ENCODE assay signal across 2 cellular contexts in the genomic region with DNA sequence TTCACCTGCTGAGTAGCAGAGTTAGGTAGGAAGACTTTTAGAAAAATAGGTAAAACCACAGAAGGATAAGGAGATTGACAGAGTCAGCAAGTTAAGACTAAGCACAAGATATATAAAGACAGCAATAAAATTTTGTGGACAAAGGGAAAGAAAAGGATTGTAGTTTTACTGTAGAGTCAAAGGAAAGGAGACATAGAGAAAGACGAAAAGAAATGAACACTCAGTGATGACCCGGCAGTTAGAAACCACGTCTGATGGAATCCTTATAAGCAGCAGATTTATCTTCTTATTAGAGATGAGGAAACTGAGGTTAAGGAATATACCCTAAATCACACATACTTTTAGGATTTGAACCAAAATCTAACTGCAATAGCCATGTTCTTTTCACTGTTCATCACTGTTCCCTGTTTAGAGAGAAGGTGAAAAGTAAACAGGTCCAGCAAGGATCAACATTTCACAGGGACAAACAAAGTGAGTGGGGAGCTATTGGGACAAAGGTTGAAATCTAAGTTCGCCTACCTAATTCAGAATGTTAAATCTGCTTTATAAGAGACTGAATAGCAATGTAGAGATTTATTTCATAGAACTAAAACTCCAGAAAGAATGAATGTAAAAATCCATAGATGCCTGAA.
TF ChIP-seq lines count a peak whose summit lies in the region.

No MANE protein-coding gene starts in this region.

TF ChIP-seq in A549, 52 proteins besides CTCF, POLR2A, EP300 and RAD21:
- TF ChIP-seq NR3C1 (IDR thresholded peaks at IDR 0.05) (no peak), NPAS2 (CRISPR knock-in tag; IDR thresholded peaks at IDR 0.05; ENCODE audit: borderline replicate concordance) (no peak), FOXS1 (CRISPR knock-in tag; IDR thresholded peaks at IDR 0.05) (no peak), RNF2 (IDR thresholded peaks at IDR 0.05; ENCODE audit: borderline replicate concordance, low read depth) (no peak), NFE2L2 (conservative IDR thresholded peaks at IDR 0.05; ENCODE audit: low read length) (no peak), FOSB (CRISPR knock-in tag; IDR thresholded peaks at IDR 0.05) (no peak), HDAC2 (IDR thresholded peaks at IDR 0.05) (no peak)

TF ChIP-seq in HCT116, 20 proteins besides CTCF, POLR2A, EP300 and RAD21:
- TF ChIP-seq FOSL1 (IDR thresholded peaks at IDR 0.05; ENCODE audit: low read depth): no peak
- TF ChIP-seq, protein P1, sequence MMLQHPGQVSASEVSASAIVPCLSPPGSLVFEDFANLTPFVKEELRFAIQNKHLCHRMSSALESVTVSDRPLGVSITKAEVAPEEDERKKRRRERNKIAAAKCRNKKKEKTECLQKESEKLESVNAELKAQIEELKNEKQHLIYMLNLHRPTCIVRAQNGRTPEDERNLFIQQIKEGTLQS (IDR thresholded peaks at IDR 0.05): no peak
- no peak for TF ChIP-seq POLR2AphosphoS5 (IDR thresholded peaks at IDR 0.05; ENCODE audit: low read depth, low read length)
- TF ChIP-seq TCF7L2 (IDR thresholded peaks at IDR 0.05; ENCODE audit: borderline replicate concordance, extremely low read depth, insufficient read depth, insufficient read length): no peak
- TF ChIP-seq, protein P2, sequence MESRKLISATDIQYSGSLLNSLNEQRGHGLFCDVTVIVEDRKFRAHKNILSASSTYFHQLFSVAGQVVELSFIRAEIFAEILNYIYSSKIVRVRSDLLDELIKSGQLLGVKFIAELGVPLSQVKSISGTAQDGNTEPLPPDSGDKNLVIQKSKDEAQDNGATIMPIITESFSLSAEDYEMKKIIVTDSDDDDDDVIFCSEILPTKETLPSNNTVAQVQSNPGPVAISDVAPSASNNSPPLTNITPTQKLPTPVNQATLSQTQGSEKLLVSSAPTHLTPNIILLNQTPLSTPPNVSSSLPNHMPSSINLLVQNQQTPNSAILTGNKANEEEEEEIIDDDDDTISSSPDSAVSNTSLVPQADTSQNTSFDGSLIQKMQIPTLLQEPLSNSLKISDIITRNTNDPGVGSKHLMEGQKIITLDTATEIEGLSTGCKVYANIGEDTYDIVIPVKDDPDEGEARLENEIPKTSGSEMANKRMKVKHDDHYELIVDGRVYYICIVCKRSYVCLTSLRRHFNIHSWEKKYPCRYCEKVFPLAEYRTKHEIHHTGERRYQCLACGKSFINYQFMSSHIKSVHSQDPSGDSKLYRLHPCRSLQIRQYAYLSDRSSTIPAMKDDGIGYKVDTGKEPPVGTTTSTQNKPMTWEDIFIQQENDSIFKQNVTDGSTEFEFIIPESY (IDR thresholded peaks at IDR 0.05; ENCODE audit: extremely low read depth, insufficient replicate concordance, low read length): no peak
- no peak for TF ChIP-seq SIN3A (IDR thresholded peaks at IDR 0.05; ENCODE audit: low read depth)
- no peak for TF ChIP-seq ZFX (IDR thresholded peaks at IDR 0.05)
- TF ChIP-seq SP1 (IDR thresholded peaks at IDR 0.05; ENCODE audit: low read depth): no peak
- no peak for TF ChIP-seq CBX3 (IDR thresholded peaks at IDR 0.05; ENCODE audit: low read depth)
- TF ChIP-seq EZH2phosphoT487 (IDR thresholded peaks at IDR 0.05; ENCODE audit: borderline replicate concordance): no peak
- no peak for TF ChIP-seq ELF1 (IDR thresholded peaks at IDR 0.05; ENCODE audit: borderline replicate concordance, low read depth)
- TF ChIP-seq, protein P3, sequence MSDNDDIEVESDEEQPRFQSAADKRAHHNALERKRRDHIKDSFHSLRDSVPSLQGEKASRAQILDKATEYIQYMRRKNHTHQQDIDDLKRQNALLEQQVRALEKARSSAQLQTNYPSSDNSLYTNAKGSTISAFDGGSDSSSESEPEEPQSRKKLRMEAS (IDR thresholded peaks at IDR 0.05): no peak
- no peak for TF ChIP-seq JUND (IDR thresholded peaks at IDR 0.05)
- no peak for TF ChIP-seq EGR1 (IDR thresholded peaks at IDR 0.05; ENCODE audit: low read depth)
- TF ChIP-seq SRF (IDR thresholded peaks at IDR 0.05; ENCODE audit: low read depth): no peak
- TF ChIP-seq, protein P4, sequence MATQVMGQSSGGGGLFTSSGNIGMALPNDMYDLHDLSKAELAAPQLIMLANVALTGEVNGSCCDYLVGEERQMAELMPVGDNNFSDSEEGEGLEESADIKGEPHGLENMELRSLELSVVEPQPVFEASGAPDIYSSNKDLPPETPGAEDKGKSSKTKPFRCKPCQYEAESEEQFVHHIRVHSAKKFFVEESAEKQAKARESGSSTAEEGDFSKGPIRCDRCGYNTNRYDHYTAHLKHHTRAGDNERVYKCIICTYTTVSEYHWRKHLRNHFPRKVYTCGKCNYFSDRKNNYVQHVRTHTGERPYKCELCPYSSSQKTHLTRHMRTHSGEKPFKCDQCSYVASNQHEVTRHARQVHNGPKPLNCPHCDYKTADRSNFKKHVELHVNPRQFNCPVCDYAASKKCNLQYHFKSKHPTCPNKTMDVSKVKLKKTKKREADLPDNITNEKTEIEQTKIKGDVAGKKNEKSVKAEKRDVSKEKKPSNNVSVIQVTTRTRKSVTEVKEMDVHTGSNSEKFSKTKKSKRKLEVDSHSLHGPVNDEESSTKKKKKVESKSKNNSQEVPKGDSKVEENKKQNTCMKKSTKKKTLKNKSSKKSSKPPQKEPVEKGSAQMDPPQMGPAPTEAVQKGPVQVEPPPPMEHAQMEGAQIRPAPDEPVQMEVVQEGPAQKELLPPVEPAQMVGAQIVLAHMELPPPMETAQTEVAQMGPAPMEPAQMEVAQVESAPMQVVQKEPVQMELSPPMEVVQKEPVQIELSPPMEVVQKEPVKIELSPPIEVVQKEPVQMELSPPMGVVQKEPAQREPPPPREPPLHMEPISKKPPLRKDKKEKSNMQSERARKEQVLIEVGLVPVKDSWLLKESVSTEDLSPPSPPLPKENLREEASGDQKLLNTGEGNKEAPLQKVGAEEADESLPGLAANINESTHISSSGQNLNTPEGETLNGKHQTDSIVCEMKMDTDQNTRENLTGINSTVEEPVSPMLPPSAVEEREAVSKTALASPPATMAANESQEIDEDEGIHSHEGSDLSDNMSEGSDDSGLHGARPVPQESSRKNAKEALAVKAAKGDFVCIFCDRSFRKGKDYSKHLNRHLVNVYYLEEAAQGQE (IDR thresholded peaks at IDR 0.05; ENCODE audit: low read depth): no peak
